In the genomic region with DNA sequence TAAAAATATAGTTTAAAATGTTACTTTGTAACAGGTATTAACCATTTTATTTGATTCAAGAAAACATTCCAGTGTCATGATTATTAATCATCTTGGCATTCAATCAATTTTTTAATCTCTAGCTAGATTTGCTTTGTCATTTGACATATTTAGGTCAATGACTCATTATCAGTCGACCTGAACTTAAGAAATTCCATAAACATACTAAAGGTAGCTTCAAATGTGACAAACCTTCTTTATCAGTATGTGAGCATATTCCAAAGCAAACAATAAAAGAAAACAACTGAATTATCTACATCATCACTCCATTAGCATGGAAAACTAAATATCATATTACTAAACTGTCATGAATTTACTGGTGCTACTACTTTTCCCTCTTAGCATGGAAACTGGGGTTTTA, we compare ENCODE assay signal across 15 cellular contexts. TPM values are rescaled to one million over a fixed set of nuclear protein-coding genes. Genes with fewer than 3 reads are reported as not detected.
A peak's percentile ranks its signal among the peaks of the same experiment; 100 is the strongest.
DNase-seq lines count a peak whose midpoint lies in the region; ATAC-seq and TF ChIP-seq lines count a peak whose summit lies in the region.
"Had no signal": no experiment of that assay in that cellular context is flagged by ENCODE, and none has a peak within 500 bp of the region (broad histone marks: within the 10 kb centered on the region; RNA-seq: fewer than 3 reads in every experiment).

No MANE protein-coding gene starts in this region.

- H3K9me3 ChIP-seq in IMR-90 (ENCODE audit: control insufficient read depth, insufficient read depth, low read length): no peaks in the 10 kb centered on the region
- H3K9me3 ChIP-seq: psoas muscle had no signal

- in situ Hi-C loops in IMR-90 (cut with MboI; ENCODE audit: low sequenced_read_pairs) (no loop called here), brain microvascular endothelial cell (cut with HindIII; ENCODE audit: low pct_ligation_motif_present, low sequenced_read_pairs) (no loop called here)

- no peak overlapping the region for H3K18ac ChIP-seq in IMR-90 (ENCODE audit: low read depth, low read length)

- no peak overlapping the region for H2AFZ ChIP-seq in IMR-90 (replicated peaks; ENCODE audit: low read length, poor library complexity)
- H2AFZ ChIP-seq: hepatocyte had no signal

- peak overlapping the region; percentile 29; the same call in 1 of the 2 replicates for H3K27ac ChIP-seq in 22Rv1
- no peak overlapping the region for H3K27ac ChIP-seq in IMR-90 (ENCODE audit: insufficient read depth, low read length)
- H3K27ac ChIP-seq in brain microvascular endothelial cell: peak overlapping the region; percentile 32
- H3K27ac ChIP-seq: hepatocyte, psoas muscle had no signal

- TF ChIP-seq RAD21 in IMR-90 (IDR thresholded peaks at IDR 0.05; ENCODE audit: low read length): no peak

- peaks cover 26% of the 10 kb centered on the region for H3K36me3 Mint-ChIP-seq in activated T-helper 2 cell treated with anti-CD3 and anti-CD28 coated beads, Interferon-gamma antibody, Interleukin-2, Interleukin-4, amounts not matched to agents 10 μg/mL and 5 μg/mL and 100 μg/mL, durations not matched to agents 14 hours and 24 hours and 36 hours (ENCODE audit: low read depth)

- H4K91ac ChIP-seq in IMR-90 (ENCODE audit: insufficient read depth, low read depth, low read length): no peak overlapping the region

- no peak overlapping the region for H2BK120ac ChIP-seq in IMR-90 (ENCODE audit: low read depth, low read length)

- no peaks in the 10 kb centered on the region; the same call in 1 of the 2 replicates for H3K9me1 ChIP-seq in IMR-90 (ENCODE audit: insufficient read depth, low read length)

- H3K36me3 ChIP-seq in IMR-90 (ENCODE audit: control insufficient read depth, insufficient read depth, low read length) (peaks cover 34% of the 10 kb centered on the region), brain microvascular endothelial cell (replicated peaks) (peaks cover 31% of the 10 kb centered on the region)

- DNase-seq in IMR-90 (peak; percentile 21), brain microvascular endothelial cell (no peak), iris pigment epithelial cell (ENCODE audit: low read depth) (peak; percentile 42)
- DNase-seq in activated T-helper 2 cell treated with anti-CD3 and anti-CD28 coated beads, Interferon-gamma antibody, Interleukin-2, Interleukin-4, amounts not matched to agents 10 μg/mL and 5 μg/mL and 100 μg/mL, durations not matched to agents 14 hours and 24 hours and 36 hours (ENCODE audit: low spot score): no peak
- DNase-seq: NCI-H2029 treated with DMSO at 0.1 percent for 48 hours, NCI-H69, psoas muscle, T-helper 2 cell had no signal

- no CpG with 5 or more reads among the region's 1 CpG for WGBS in IMR-90 (ENCODE audit: extremely low coverage in 2 of 2, insufficient read length in 1 of 2), 2 experiments

- H4K8ac ChIP-seq in IMR-90 (ENCODE audit: low read depth in 2 of 2, low read length in 2 of 2): no peak overlapping the region

- H3K56ac ChIP-seq in IMR-90 (ENCODE audit: extremely low read depth, insufficient read depth, low read length): no peak overlapping the region

- dilution Hi-C loops in IMR-90 (cut with HindIII; ENCODE audit: low sequenced_read_pairs, unreplicated experiment): no loop called here

- H3K4ac ChIP-seq in IMR-90 (ENCODE audit: low read depth, low read length): no peak overlapping the region

- H3K79me1 ChIP-seq in IMR-90 (ENCODE audit: low read depth in 1 of 2, low read length in 2 of 2): peaks cover 17 to 27% of the 10 kb centered on the region in 2 experiments

- no peak overlapping the region for H3K4me3 Mint-ChIP-seq in activated T-helper 2 cell treated with anti-CD3 and anti-CD28 coated beads, Interferon-gamma antibody, Interleukin-2, Interleukin-4, amounts not matched to agents 10 μg/mL and 5 μg/mL and 100 μg/mL, durations not matched to agents 14 hours and 24 hours and 36 hours (ENCODE audit: low read depth)

- 0 out of 2 replicates have a peak overlapping the region, but pooled peaks have one; percentile 2 for H3K14ac ChIP-seq in IMR-90 (replicated peaks; ENCODE audit: low read depth, low read length)

- POLR2A ChIA-PET in IMR-90 (lab: Charles Lee; ENCODE audit: unreplicated experiment): no interaction called here

- H3K4me1 ChIP-seq in IMR-90 (ENCODE audit: control insufficient read depth, insufficient read depth, low read length): peaks cover under 1% of the 10 kb centered on the region; the same call in 1 of the 2 replicates
- H3K4me1 ChIP-seq: psoas muscle had no signal

- intact Hi-C loops in IMR-90 (cut with micrococcal nuclease): no loop called here
- intact Hi-C loops in activated T-helper 2 cell treated with anti-CD3 and anti-CD28 coated beads, Interferon-gamma antibody, Interleukin-2, Interleukin-4, amounts not matched to agents 10 μg/mL and 5 μg/mL and 100 μg/mL, durations not matched to agents 14 hours and 24 hours and 36 hours (cut with micrococcal nuclease): no loop called here

- H3K4me3 ChIP-seq in IMR-90 (ENCODE audit: insufficient read depth, low read depth, low read length): no peak overlapping the region
- H3K4me3 ChIP-seq in brain microvascular endothelial cell (ENCODE audit: low read depth, low read length): no peak overlapping the region
- H3K4me3 ChIP-seq: hepatocyte, psoas muscle had no signal

- no peak overlapping the region for H3K4me2 ChIP-seq in IMR-90 (ENCODE audit: low read depth, low read length)
- H3K4me2 ChIP-seq: hepatocyte had no signal

- no peak overlapping the region for H4K5ac ChIP-seq in IMR-90 (ENCODE audit: low read depth, low read length)

- peaks cover 2% of the 10 kb centered on the region for H3K4me1 Mint-ChIP-seq in activated T-helper 2 cell treated with anti-CD3 and anti-CD28 coated beads, Interferon-gamma antibody, Interleukin-2, Interleukin-4, amounts not matched to agents 10 μg/mL and 5 μg/mL and 100 μg/mL, durations not matched to agents 14 hours and 24 hours and 36 hours (ENCODE audit: low read depth)

- no peaks in the 10 kb centered on the region for H3K27me3 Mint-ChIP-seq in activated T-helper 2 cell treated with anti-CD3 and anti-CD28 coated beads, Interferon-gamma antibody, Interleukin-2, Interleukin-4, amounts not matched to agents 10 μg/mL and 5 μg/mL and 100 μg/mL, durations not matched to agents 14 hours and 24 hours and 36 hours (ENCODE audit: low read depth)

- H2BK20ac ChIP-seq in IMR-90 (ENCODE audit: low read depth, low read length): no peak overlapping the region

- TF ChIP-seq POLR2A in IMR-90 (IDR thresholded peaks at IDR 0.05; ENCODE audit: low read depth, low read length): no peak

- H2AK9ac ChIP-seq in IMR-90 (replicated peaks; ENCODE audit: low read depth, low read length, poor library complexity): no peak overlapping the region

- H2BK5ac ChIP-seq in IMR-90 (ENCODE audit: low read depth, low read length, poor library complexity, severe bottlenecking): no peak overlapping the region

- no peaks in the 10 kb centered on the region for H4K20me1 ChIP-seq in IMR-90 (ENCODE audit: insufficient read depth, low read length)

- H3K27me3 ChIP-seq in IMR-90 (ENCODE audit: control insufficient read depth, insufficient read depth, low read length): no peaks in the 10 kb centered on the region
- no peaks in the 10 kb centered on the region for H3K27me3 ChIP-seq in brain microvascular endothelial cell (replicated peaks)
- H3K27me3 ChIP-seq: hepatocyte had no signal

- H3K23ac ChIP-seq in IMR-90 (ENCODE audit: low read depth, low read length): no peak overlapping the region

- no peak overlapping the region for H2BK15ac ChIP-seq in IMR-90 (ENCODE audit: low read depth, low read length)

- H3K27ac Mint-ChIP-seq in activated T-helper 2 cell treated with anti-CD3 and anti-CD28 coated beads, Interferon-gamma antibody, Interleukin-2, Interleukin-4, amounts not matched to agents 10 μg/mL and 5 μg/mL and 100 μg/mL, durations not matched to agents 14 hours and 24 hours and 36 hours: no peak overlapping the region
- H3K27ac Mint-ChIP-seq: activated naive CD4-positive, alpha-beta T cell treated with anti-CD3 and anti-CD28 coated beads, Interleukin-2, amount 50 U/mL, for 72 hours had no signal

- no peak overlapping the region for H2AK5ac ChIP-seq in IMR-90 (ENCODE audit: low read depth, low read length)

- H3K9me3 Mint-ChIP-seq in activated T-helper 2 cell treated with anti-CD3 and anti-CD28 coated beads, Interferon-gamma antibody, Interleukin-2, Interleukin-4, amounts not matched to agents 10 μg/mL and 5 μg/mL and 100 μg/mL, durations not matched to agents 14 hours and 24 hours and 36 hours: no peaks in the 10 kb centered on the region
- H3K9me3 Mint-ChIP-seq: activated naive CD4-positive, alpha-beta T cell treated with anti-CD3 and anti-CD28 coated beads, Interleukin-2, amount 50 U/mL, for 72 hours had no signal

- BruUV-seq in IMR-90 (replicated peaks; lab: Mats Ljungman, UMichigan): no TSS peak

- no peak for ATAC-seq in IMR-90 (ENCODE audit: low read depth)
- ATAC-seq in GM18909 (IDR thresholded peaks at IDR 0.05; ENCODE audit: poor library complexity, unreplicated experiment): no peak
- ATAC-seq in GM18861 (IDR thresholded peaks at IDR 0.05; ENCODE audit: unreplicated experiment): no peak
- no peak for ATAC-seq in HG03565 (IDR thresholded peaks at IDR 0.05; ENCODE audit: unreplicated experiment)
- ATAC-seq: activated naive CD4-positive, alpha-beta T cell treated with anti-CD3 and anti-CD28 coated beads, Interleukin-2, amount 50 U/mL, for 72 hours; left lobe of liver; psoas muscle had no signal

- CTCF ChIA-PET in IMR-90 (lab: Yijun Ruan, JAX): no interaction called here

- H3K9ac ChIP-seq in IMR-90 (ENCODE audit: low read depth, low read length): no peak overlapping the region

- TF ChIP-seq CTCF in 22Rv1 (IDR thresholded peaks at IDR 0.05): no peak
- no peak for TF ChIP-seq CTCF in IMR-90 (conservative IDR thresholded peaks at IDR 0.05; ENCODE audit: low read depth, low read length)
- TF ChIP-seq CTCF in brain microvascular endothelial cell (IDR thresholded peaks at IDR 0.05; ENCODE audit: low read depth, low read length, missing control alignments): no peak

TF ChIP-seq in IMR-90, 13 proteins besides CTCF, POLR2A, EP300 and RAD21:
- TF ChIP-seq NFE2L2 (IDR thresholded peaks at IDR 0.05; ENCODE audit: low read depth, low read length) (0 out of 2 replicates have a peak, but pooled peaks have one; percentile 29), SMC3 (IDR thresholded peaks at IDR 0.05; ENCODE audit: low read depth, low read length) (no peak)
TF ChIP-seq in IMR-90: peak in this region for 1.

RNA-seq across cellular contexts. Expression of a gene that starts 50.8 kb away (rescaled TPM):
- 3.8 and 7.2 TPM in 2 replicates for total RNA-seq in IMR-90 (2012; rRNA removed)
- polyA plus RNA-seq in IMR-90 (2012; rRNA removed): 1.5 and 1.9 TPM in 2 replicates
- 0.75 and 0.87 TPM in 2 replicates for polyA plus RNA-seq in IMR-90 (2012; cell fraction: cytosol; rRNA removed)
- 1.0 and 5.3 TPM in 2 replicates for polyA plus RNA-seq in IMR-90 (2012; cell fraction: nucleus; rRNA removed; ENCODE audit: low replicate concordance)
- 3.6 and 5.0 TPM in 2 replicates for total RNA-seq in activated T-helper 2 cell treated with anti-CD3 and anti-CD28 coated beads, Interferon-gamma antibody, Interleukin-2, Interleukin-4, amounts not matched to agents 10 μg/mL and 5 μg/mL and 100 μg/mL, durations not matched to agents 14 hours and 24 hours and 36 hours

Comparison
In these comparisons a context has a peak if more than half of its experiments do, and no peak if none do; other contexts are left out.
1. DNase-seq: peak in IMR-90 (single experiment) and iris pigment epithelial cell (single experiment); none in brain microvascular endothelial cell (single experiment) and activated T-helper 2 cell treated with anti-CD3 and anti-CD28 coated beads, Interferon-gamma antibody, Interleukin-2, Interleukin-4, amounts not matched to agents 10 μg/mL and 5 μg/mL and 100 μg/mL, durations not matched to agents 14 hours and 24 hours and 36 hours (single experiment).